In the genomic region with DNA sequence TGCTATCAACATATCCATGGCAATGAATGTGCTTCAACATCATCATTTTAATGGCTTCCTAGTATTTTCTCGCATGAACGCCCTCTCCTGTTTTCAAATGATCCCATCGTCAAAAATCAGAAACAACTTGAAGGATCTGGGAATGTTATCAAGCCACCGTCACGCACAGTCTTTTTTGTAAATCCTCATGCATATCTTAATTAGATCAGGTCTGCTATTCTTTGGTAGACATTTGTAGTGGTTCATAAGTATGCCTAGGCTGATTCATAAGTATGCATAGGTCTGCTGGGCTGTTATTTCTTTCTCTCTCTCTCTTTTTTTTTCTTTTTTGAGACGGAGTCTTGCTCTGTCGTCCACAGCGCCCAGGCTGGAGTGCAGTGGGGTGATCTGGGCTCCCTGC, we compare ENCODE assay signal across 25 cellular contexts.
"Had no signal": no experiment of that assay in that cellular context is flagged by ENCODE, and none has a peak within 500 bp of the region (broad histone marks: within the 10 kb centered on the region; RNA-seq: fewer than 3 reads in every experiment).

No MANE protein-coding gene starts in this region.

- H3K4me2 ChIP-seq: hepatocyte, neural progenitor cell had no signal

- H3K9me3 Mint-ChIP-seq: naive thymus-derived CD4-positive, alpha-beta T cell; nephron; stimulated activated naive B cell treated with anti-CD40 and anti-IgM and Interleukin-4, amounts not matched to agents 10 μg/mL and 1 μg/mL and 100 μg/mL, for 72 hours; stimulated activated naive CD8-positive, alpha-beta T cell treated with anti-CD3 and anti-CD28 coated beads, Interleukin-15, Interleukin-2, amounts not matched to agents 100 ng/mL and 50 ng/mL, for 24 hours had no signal

- H3K27me3 ChIP-seq: esophagus muscularis mucosa, hepatocyte, neural progenitor cell, sigmoid colon, suprapubic skin, transverse colon, vagina had no signal

- H3K4me3 Mint-ChIP-seq: nephron; neural progenitor cell; stimulated activated naive B cell treated with anti-CD40 and anti-IgM and Interleukin-4, amounts not matched to agents 10 μg/mL and 1 μg/mL and 100 μg/mL, for 72 hours; stimulated activated naive CD8-positive, alpha-beta T cell treated with anti-CD3 and anti-CD28 coated beads, Interleukin-15, Interleukin-2, amounts not matched to agents 100 ng/mL and 50 ng/mL, for 24 hours had no signal

- H3K4me1 ChIP-seq: neural progenitor cell, psoas muscle, vagina had no signal

- H3K4me3 ChIP-seq: heart left ventricle, hepatocyte, lung, neural progenitor cell, psoas muscle, suprapubic skin, transverse colon, vagina had no signal

- H3K27ac Mint-ChIP-seq: naive thymus-derived CD4-positive, alpha-beta T cell; nephron; stimulated activated naive B cell treated with anti-CD40 and anti-IgM and Interleukin-4, amounts not matched to agents 10 μg/mL and 1 μg/mL and 100 μg/mL, for 72 hours; stimulated activated naive CD8-positive, alpha-beta T cell treated with anti-CD3 and anti-CD28 coated beads, Interleukin-15, Interleukin-2, amounts not matched to agents 100 ng/mL and 50 ng/mL, for 24 hours had no signal

- H2AFZ ChIP-seq: hepatocyte, neural progenitor cell had no signal

- ATAC-seq: gastroesophageal sphincter; naive thymus-derived CD4-positive, alpha-beta T cell; psoas muscle had no signal

- H3K27ac ChIP-seq: foreskin keratinocyte, gastroesophageal sphincter, hepatocyte, neural progenitor cell, psoas muscle, suprapubic skin, vagina had no signal

- H3K27me3 Mint-ChIP-seq: naive thymus-derived CD4-positive, alpha-beta T cell; stimulated activated naive B cell treated with anti-CD40 and anti-IgM and Interleukin-4, amounts not matched to agents 10 μg/mL and 1 μg/mL and 100 μg/mL, for 72 hours; stimulated activated naive CD8-positive, alpha-beta T cell treated with anti-CD3 and anti-CD28 coated beads, Interleukin-15, Interleukin-2, amounts not matched to agents 100 ng/mL and 50 ng/mL, for 24 hours had no signal

- DNase-seq: dermis blood vessel endothelial cell; effector memory CD4-positive, alpha-beta T cell; foreskin keratinocyte; heart left ventricle; kidney; mesendoderm; midbrain; naive thymus-derived CD4-positive, alpha-beta T cell; psoas muscle; right cardiac atrium; sigmoid colon; stimulated activated CD4-positive, alpha-beta T cell treated with anti-CD3 and anti-CD28 coated beads, Interleukin-2, amount 100 ng/mL, for 24 hours; stimulated activated CD4-positive, alpha-beta T cell treated with anti-CD3 and anti-CD28 coated beads, Interleukin-4, amount 100 ng/mL, for 24 hours; stimulated activated naive B cell treated with anti-CD40 and anti-IgM and Interleukin-4, amounts not matched to agents 10 μg/mL and 1 μg/mL and 100 μg/mL, for 72 hours; transverse colon had no signal

- H3K9me3 ChIP-seq: esophagus muscularis mucosa, gastroesophageal sphincter, heart left ventricle, psoas muscle, sigmoid colon, suprapubic skin, transverse colon, vagina had no signal

- H3K79me2 ChIP-seq: hepatocyte had no signal

- H3K9ac ChIP-seq: neural progenitor cell had no signal

- H3K36me3 Mint-ChIP-seq: naive thymus-derived CD4-positive, alpha-beta T cell; neural progenitor cell had no signal

- H3K36me3 ChIP-seq: esophagus muscularis mucosa, gastroesophageal sphincter, heart left ventricle, neural progenitor cell, sigmoid colon, suprapubic skin, transverse colon, vagina had no signal

- FAIRE-seq: endothelial cell of umbilical vein, kidney had no signal
